ENCODE assay signal across 8 cellular contexts in the genomic region with DNA sequence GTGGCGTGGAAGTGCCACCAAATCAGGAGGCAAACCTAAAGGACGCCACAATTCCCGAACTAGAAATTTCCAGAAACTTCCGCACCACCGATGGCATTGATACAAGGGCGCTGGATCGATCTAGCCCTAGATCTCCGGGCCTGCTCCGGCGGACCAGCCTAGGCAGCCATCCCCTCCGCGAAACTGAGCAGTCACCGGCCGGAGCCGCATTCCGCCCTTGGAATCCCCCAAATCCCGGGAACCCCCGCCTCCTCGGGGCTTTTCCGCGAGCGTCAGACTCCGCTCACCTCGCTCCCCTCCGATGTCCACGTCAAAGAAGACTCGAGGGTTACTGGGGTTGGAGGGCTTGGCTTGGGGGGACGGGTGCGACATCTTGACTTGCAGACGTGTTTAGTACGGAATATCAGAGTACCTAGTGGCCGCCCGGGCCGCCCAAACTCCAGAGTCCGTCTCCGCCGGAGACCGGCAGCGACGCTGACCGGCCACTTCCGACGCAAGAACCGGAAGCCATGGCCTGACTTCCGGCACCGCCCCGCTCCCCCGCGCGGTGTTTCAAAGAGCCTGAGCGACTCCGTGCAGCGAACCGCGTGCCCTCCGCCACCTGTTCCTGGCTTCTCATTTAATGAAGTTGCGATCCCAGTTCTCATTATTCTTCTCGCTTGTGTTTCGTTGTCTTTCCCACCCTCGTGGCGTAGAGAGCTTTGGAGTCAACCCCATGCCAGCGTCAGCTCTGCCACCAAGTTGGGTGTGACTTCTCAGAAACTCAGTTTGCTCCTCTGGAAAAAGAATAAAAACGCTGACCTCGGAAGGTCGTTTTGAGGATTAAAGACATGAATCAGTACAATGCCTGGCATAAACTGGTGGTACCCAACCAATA. TPM values are rescaled to one million over a fixed set of nuclear protein-coding genes. Genes with fewer than 3 reads are reported as not detected.
DNase-seq lines count a peak whose midpoint lies in the region; ATAC-seq lines count a peak whose summit lies in the region.

A gene (minus strand): TSS at position 480 of the 877 bp plus-strand sequence. CDS start 108 bp downstream, at position 372.

- in situ Hi-C loops in endometrial microvascular endothelial cells (cut with HindIII; ENCODE audit: inconsistent ontology term, low pct_unique_long_range_greater_than_20kb, low sequenced_read_pairs) = no loop called here

- peak; percentile 83 for DNase-seq in COR-L47 (lab: John Stamatoyannopoulos, UW)
- DNase-seq in HT1080 (ENCODE audit: low read depth) = peak; percentile 81
- peak; percentile 76 for DNase-seq in NOMO-1 treated with dmso at 0.1 percent for 144 hours (lab: John Stamatoyannopoulos, UW; ENCODE audit: unreplicated experiment)
- peak; percentile 52 for DNase-seq in activated CD8-positive, alpha-beta memory T cell treated with anti-CD3 and anti-CD28 coated beads, Interleukin-2, amount 50 U/mL, for 24 hours (ENCODE audit: extremely low read depth)
- DNase-seq in mesenteric fat pad (ENCODE audit: low spot score) = peak; percentile 96
- DNase-seq in stimulated activated CD8-positive, alpha-beta memory T cell treated with anti-CD3 and anti-CD28 coated beads, Interleukin-15, amount 100 ng/mL, for 1 hour (ENCODE audit: low read depth) = peak; percentile 61

- ATAC-seq in GM21367 (IDR thresholded peaks at IDR 0.05; ENCODE audit: unreplicated experiment) = peak; percentile 97

RNA-seq across cellular contexts. Expression of the gene that starts here (rescaled TPM):
- total RNA-seq in HT1080 (2014; rRNA removed; shearing (Covaris generic)) = 47.1 and 57.4 TPM in 2 replicates
- polyA plus RNA-seq in HT1080 (2015; cell fraction: cytosol; rRNA removed) = 70.3 and 76.7 TPM in 2 replicates
- 56.0 and 59.6 TPM in 2 replicates for polyA plus RNA-seq in HT1080 (2015; cell fraction: nucleus; rRNA removed)
- total RNA-seq in endometrial microvascular endothelial cells (ENCODE audit: inconsistent ontology term) (37.0 TPM), mesenteric fat pad (19.6 TPM)

Comparison
In these comparisons a context has a peak if more than half of its experiments do, and no peak if none do; other contexts are left out.
1. Peak in every context shown above with its lines: DNase-seq and ATAC-seq.